Comparison of ENCODE assay signal across 26 cellular contexts in the genomic region with DNA sequence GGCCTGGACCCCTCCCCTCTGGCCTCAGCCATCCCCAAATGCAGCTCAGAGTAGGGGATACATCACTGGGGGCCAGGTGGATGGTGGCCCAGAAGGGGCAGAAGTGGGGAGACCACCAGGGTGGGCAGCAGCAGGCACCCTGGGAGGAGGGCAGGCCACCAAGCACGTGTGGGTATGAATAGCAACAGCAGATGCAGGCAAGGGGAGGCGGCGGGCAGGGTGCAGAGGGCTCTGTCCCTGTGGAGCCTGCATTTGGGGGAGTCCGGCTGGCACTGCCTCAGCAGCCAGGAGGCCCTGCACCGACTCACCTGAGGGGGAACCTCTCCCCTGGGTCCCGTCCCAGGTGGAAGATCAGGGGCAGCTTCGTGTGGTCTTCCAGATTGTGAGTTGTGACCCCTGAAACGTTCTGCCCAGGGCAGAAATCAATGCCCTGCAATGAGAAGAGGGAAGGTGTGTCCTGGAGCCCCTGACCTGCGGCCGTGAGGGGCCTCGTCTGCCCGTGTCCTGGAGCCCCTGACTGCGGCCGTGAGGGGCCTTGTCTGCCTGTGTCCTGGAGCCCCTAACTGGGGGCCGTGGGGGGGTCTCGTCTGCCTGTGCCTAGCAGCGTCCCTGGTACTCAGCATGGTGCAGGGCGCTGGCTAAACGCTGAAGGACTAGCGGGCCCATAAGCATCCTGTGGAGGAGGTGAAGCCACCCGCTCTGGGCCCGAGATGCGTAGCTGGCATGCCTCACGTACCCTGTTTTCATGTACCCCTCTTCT. TPM values are rescaled to one million over a fixed set of nuclear protein-coding genes. Genes with fewer than 3 reads are reported as not detected.
DNase-seq lines count a peak whose midpoint lies in the region; ATAC-seq, FAIRE-seq and TF ChIP-seq lines count a peak whose summit lies in the region.
"Had no signal": no experiment of that assay in that cellular context is flagged by ENCODE, and none has a peak within 500 bp of the region (broad histone marks: within the 10 kb centered on the region; RNA-seq: fewer than 3 reads in every experiment).

No MANE protein-coding gene starts in this region.

- intact Hi-C loops in HepG2 (cut with micrococcal nuclease; ENCODE audit: unreplicated experiment) (no loop called here), right lobe of liver (cut with DNase I) (no loop called here)

- H2AK5ac ChIP-seq in mesenchymal stem cell (ENCODE audit: low read length, severe bottlenecking) = no peak overlapping the region

- H3K27me3 ChIP-seq in HepG2 (ENCODE audit: control insufficient read depth in 1 of 2, insufficient read depth in 2 of 2, low read length in 2 of 2) (0 out of 5 replicates have a peak, but pooled peaks cover 0 to 4% of the 10 kb centered on the region in 2 experiments), right lobe of liver (no peaks in the 10 kb centered on the region), lung (ENCODE audit: control insufficient read depth, insufficient read depth) (no peaks in the 10 kb centered on the region), mesenchymal stem cell (ENCODE audit: control insufficient read depth in 1 of 2, insufficient read depth in 1 of 2, low read length in 2 of 2) (no peaks in the 10 kb centered on the region)
- H3K27me3 ChIP-seq: BE2C, BLaER1 had no signal

- H3K9me3 ChIP-seq in HepG2 (ENCODE audit: low read length) (no peaks in the 10 kb centered on the region), right lobe of liver (no peaks in the 10 kb centered on the region), lung (ENCODE audit: control insufficient read depth in 2 of 2, insufficient read depth in 1 of 2, low read length in 1 of 2) (no peaks in the 10 kb centered on the region), mesenchymal stem cell (ENCODE audit: control insufficient read depth, low read length) (no peaks in the 10 kb centered on the region)
- H3K9me3 ChIP-seq: BE2C, BLaER1 had no signal

- DNase-seq in HepG2 (ENCODE audit: low spot score) (no peak), right lobe of liver (no peak), lung (ENCODE audit: low spot score) (no peak), mesenchymal stem cell (no peak)
- DNase-seq: 8988T; ACHN; BE2C; C1 segment of cervical spinal cord; CD4-positive, alpha-beta memory T cell; CD4-positive, CD25-positive, alpha-beta regulatory T cell; CD8-positive, alpha-beta memory T cell; COR-L47; DMS 273 treated with DMSO at 0.1 percent for 48 hours; DMS153; DMS53; DMS79; DND-41; EL; GDM1 had no signal

- H3K27ac ChIP-seq in HepG2 (ENCODE audit: extremely low read length, insufficient read depth, low read length) (no peak overlapping the region), right lobe of liver (no peak overlapping the region), lung (ENCODE audit: low read depth in 1 of 2, low read length in 1 of 2) (no peak overlapping the region), mesenchymal stem cell (ENCODE audit: low read length, poor library complexity, severe bottlenecking) (no peak overlapping the region)
- H3K27ac ChIP-seq: BLaER1 had no signal

- H2BK12ac ChIP-seq in mesenchymal stem cell (ENCODE audit: low read length in 2 of 2) = no peak overlapping the region

- no peak overlapping the region for H3K18ac ChIP-seq in mesenchymal stem cell (ENCODE audit: low read depth in 1 of 2, low read length in 2 of 2)

- peaks cover 22% of the 10 kb centered on the region for H3K4me1 ChIP-seq in HepG2 (ENCODE audit: insufficient read depth, low read length)
- H3K4me1 ChIP-seq in right lobe of liver = no peaks in the 10 kb centered on the region
- peaks cover 0 to 2% of the 10 kb centered on the region in 2 donors for H3K4me1 ChIP-seq in lung (ENCODE audit: control insufficient read depth in 2 of 2, insufficient read depth in 2 of 2, low read length in 2 of 2)
- peaks cover 3% of the 10 kb centered on the region for H3K4me1 ChIP-seq in mesenchymal stem cell (ENCODE audit: control insufficient read depth, insufficient read depth, low read depth, low read length)

- no peak overlapping the region for H2BK120ac ChIP-seq in mesenchymal stem cell (ENCODE audit: low read depth, low read length)

- H3K36me3 ChIP-seq in HepG2 (replicated peaks in 1 of 2; ENCODE audit: control insufficient read depth in 1 of 2, insufficient read depth in 2 of 2, low read length in 2 of 2) (no peaks in the 10 kb centered on the region), right lobe of liver (peaks cover 0 to 2% (median 0%) of the 10 kb centered on the region in 4 donors), lung (ENCODE audit: control insufficient read depth in 2 of 2, insufficient read depth in 2 of 2, low read length in 2 of 2) (peaks cover 0 to 42% of the 10 kb centered on the region in 2 donors), mesenchymal stem cell (ENCODE audit: control insufficient read depth in 1 of 2, insufficient read depth in 2 of 2, low read depth in 1 of 2, low read length in 2 of 2) (peaks cover 24 to 74% of the 10 kb centered on the region in 2 experiments)
- H3K36me3 ChIP-seq: BE2C had no signal

- no peak overlapping the region for H4K91ac ChIP-seq in mesenchymal stem cell (ENCODE audit: low read length)

- WGBS in HepG2 (ENCODE audit: low lambda C conversion rate) = 91% methylated on average over 19 of the region's 24 CpGs
- 100% methylated on average over 1 of the region's 24 CpGs for WGBS in right lobe of liver (ENCODE audit: insufficient coverage, low coverage, low lambda C conversion rate, missing lambda C conversion rate)
- 96% methylated on average over 24 of the region's 24 CpGs for WGBS in lung, 2 donors
- 93% methylated on average over 23 of the region's 24 CpGs for WGBS in mesenchymal stem cell

- H3K79me2 ChIP-seq in HepG2 (ENCODE audit: insufficient read depth, low read length) = no peaks in the 10 kb centered on the region

- in situ Hi-C loops in HepG2 (cut with HindIII; ENCODE audit: extremely low pct_ligation_motif_present, low pct_unique_long_range_greater_than_20kb) = no loop called here

- ATAC-seq in HepG2 (no peak), right lobe of liver (no peak), lung (ENCODE audit: insufficient read depth, low FRiP score) (peak; percentile 1), GM18517 (IDR thresholded peaks at IDR 0.05; ENCODE audit: unreplicated experiment) (no peak)

- no peak overlapping the region for H3K14ac ChIP-seq in mesenchymal stem cell (ENCODE audit: low read length in 2 of 2)

- POLR2A ChIA-PET in HepG2 (lab: Yijun Ruan, JAX) = no interaction called here

- no peak overlapping the region for H3K23ac ChIP-seq in mesenchymal stem cell (ENCODE audit: low read length in 2 of 2)

- no peak overlapping the region for H2BK15ac ChIP-seq in mesenchymal stem cell (ENCODE audit: low read depth, poor library complexity, severe bottlenecking)

- H3K79me1 ChIP-seq in mesenchymal stem cell (replicated peaks; ENCODE audit: low read length, poor library complexity, severe bottlenecking) = no peaks in the 10 kb centered on the region

- no peak for TF ChIP-seq RAD21 in HepG2 (CRISPR knock-in tag; IDR thresholded peaks at IDR 0.05)

- H3K4me2 ChIP-seq in HepG2 (ENCODE audit: low read depth, low read length) = no peak overlapping the region
- H3K4me2 ChIP-seq in mesenchymal stem cell (ENCODE audit: low read length, poor library complexity, severe bottlenecking) = no peak overlapping the region

- no peak overlapping the region for H4K8ac ChIP-seq in mesenchymal stem cell (ENCODE audit: low read length)

- H3K4me3 ChIP-seq in HepG2 (replicated peaks in 1 of 3; ENCODE audit: insufficient read depth in 1 of 3, low read depth in 2 of 3, low read length in 3 of 3) = no peak overlapping the region
- H3K4me3 ChIP-seq in right lobe of liver = no peak overlapping the region
- no peak overlapping the region for H3K4me3 ChIP-seq in lung
- H3K4me3 ChIP-seq in mesenchymal stem cell (ENCODE audit: insufficient read depth in 1 of 2, low read depth in 1 of 2, low read length in 2 of 2) = no peak overlapping the region
- H3K4me3 ChIP-seq: BLaER1, GM12878 had no signal

- H4K20me1 ChIP-seq in HepG2 (ENCODE audit: insufficient read depth, low read length) = no peaks in the 10 kb centered on the region

- FAIRE-seq in HepG2 (lab: Jason Lieb, UNC) = no peak
- FAIRE-seq: A204.1, GM12878, GM12892, GM18507, GM19239 had no signal

- CTCF ChIA-PET in HepG2 (lab: Yijun Ruan, JAX; ENCODE audit: low intra/inter-chr PET ratio, low total read pairs) = no interaction called here

- no TSS peak for BruUV-seq in HepG2 (replicated peaks; lab: Mats Ljungman, UMichigan)

- TF ChIP-seq EP300 in HepG2 (IDR thresholded peaks at IDR 0.05; ENCODE audit: low read depth in 2 of 2, low read length in 2 of 2) (no peak), HepG2 (CRISPR knock-in tag; IDR thresholded peaks at IDR 0.05; ENCODE audit: borderline replicate concordance) (no peak)

- H2AFZ ChIP-seq in HepG2 (ENCODE audit: low read length) (no peak overlapping the region), mesenchymal stem cell (ENCODE audit: low read depth, low read length) (no peak overlapping the region)

- no peak overlapping the region for H2BK5ac ChIP-seq in mesenchymal stem cell (ENCODE audit: low read depth, low read length, poor library complexity, severe bottlenecking)

- TF ChIP-seq POLR2A in HepG2 (IDR thresholded peaks at IDR 0.05; ENCODE audit: insufficient read depth in 1 of 2, low read depth in 2 of 2, low read length in 2 of 2) (no peak), right lobe of liver (IDR thresholded peaks at IDR 0.05) (no peak)

- no peak overlapping the region for H3K9ac ChIP-seq in HepG2 (ENCODE audit: insufficient read depth, low read depth, low read length)
- H3K9ac ChIP-seq in mesenchymal stem cell (ENCODE audit: low read length) = no peak overlapping the region
- H3K9ac ChIP-seq: BLaER1 had no signal

- no peak overlapping the region for H3K4ac ChIP-seq in mesenchymal stem cell (ENCODE audit: low read depth in 1 of 2, low read length in 2 of 2)

- TF ChIP-seq CTCF in HepG2 (CRISPR knock-in tag; IDR thresholded peaks at IDR 0.05) (no peak), right lobe of liver (IDR thresholded peaks at IDR 0.05) (no peak), lung (IDR thresholded peaks at IDR 0.05; ENCODE audit: control extremely low read depth, extremely low read depth) (no peak)

RNA-seq across cellular contexts. Expression of a gene that starts 10.7 kb away (rescaled TPM):
- total RNA-seq in HepG2 (2016; rRNA removed; fragmentation: Illumina TruSeq; extraction: Trizol) (242 and 274 TPM in 2 replicates), right lobe of liver (100 to 1,000 TPM in 2 of 6 experiments, 10 to 100 TPM in 4; 61.4 to 120 (median 74.1) TPM), lung (100 to 1,000 TPM in 1 of 2 donors, 10 to 100 TPM in 1; 44.2 to 196 TPM)
- total RNA-seq in HepG2 (2016; cell fraction: cytosol; rRNA removed; fragmentation: Illumina TruSeq; extraction: Trizol; ENCODE audit: low read depth) = 163 and 167 TPM in 2 replicates
- 238 and 275 TPM in 2 replicates for total RNA-seq in HepG2 (2016; cell fraction: insoluble cytoplasmic fraction; rRNA removed; fragmentation: Illumina TruSeq; extraction: Trizol)
- total RNA-seq in HepG2 (2016; cell fraction: membrane; rRNA removed; fragmentation: Illumina TruSeq; extraction: Trizol) = 188 and 208 TPM in 2 replicates
- 99.7 and 110 TPM in 2 replicates for total RNA-seq in HepG2 (2016; cell fraction: nucleus; rRNA removed; fragmentation: Illumina TruSeq; extraction: Trizol)
- polyA plus RNA-seq in HepG2 (2011; rRNA removed) (155 and 210 TPM in 2 replicates), lung (100 to 1,000 TPM; 157 to 260 TPM)
- 94.2 and 153 TPM in 2 replicates for polyA plus RNA-seq in HepG2 (2011; cell fraction: cytosol; rRNA removed)
- 101 and 126 TPM in 2 replicates for polyA plus RNA-seq in HepG2 (2011; cell fraction: nucleus; rRNA removed)
- 136 and 175 TPM in 2 replicates for polyA plus RNA-seq in HepG2 (2012)
- 172 and 184 TPM in 2 replicates for polyA plus RNA-seq in HepG2 (2016; cell fraction: cytosol; fragmentation: Illumina TruSeq; extraction: Trizol; ENCODE audit: low read depth)
- polyA plus RNA-seq in HepG2 (2016; cell fraction: insoluble cytoplasmic fraction; fragmentation: Illumina TruSeq; extraction: Trizol; ENCODE audit: low read depth) = 339 and 349 TPM in 2 replicates
- polyA plus RNA-seq in HepG2 (2016; cell fraction: membrane; fragmentation: Illumina TruSeq; extraction: Trizol; ENCODE audit: low read depth) = 196 and 203 TPM in 2 replicates
- 192 and 201 TPM in 2 replicates for polyA plus RNA-seq in HepG2 (2016; cell fraction: nucleus; fragmentation: Illumina TruSeq; extraction: Trizol; ENCODE audit: insufficient read depth, low read depth)
- 83.2 and 86.7 TPM in 2 replicates for polyA minus RNA-seq in HepG2 (2011; rRNA and poly(A)+ RNA removed; ENCODE audit: low replicate concordance)
- 75.3 and 84.8 TPM in 2 replicates for polyA minus RNA-seq in HepG2 (2011; cell fraction: cytosol; rRNA and poly(A)+ RNA removed)
- 35.7 and 49.8 TPM in 2 replicates for polyA minus RNA-seq in HepG2 (2011; cell fraction: nucleus; rRNA and poly(A)+ RNA removed)
- 157 TPM for polyA plus RNA-seq in mesenchymal stem cell (2013, experiment 1 of 2)
- 164 TPM for polyA plus RNA-seq in mesenchymal stem cell (2013, experiment 2 of 2)

RNA-seq across cellular contexts. Expression of a gene that starts 18.9 kb away (rescaled TPM):
- total RNA-seq in HepG2 (2016; rRNA removed; fragmentation: Illumina TruSeq; extraction: Trizol) (16.5 and 23.1 TPM in 2 replicates), right lobe of liver (1 to 10 TPM in 2 of 6 experiments, under 1 TPM in 4; 0.22 to 9.6 (median 0.42) TPM), lung (1 to 10 TPM; 3.0 to 5.8 TPM)
- total RNA-seq in HepG2 (2016; cell fraction: cytosol; rRNA removed; fragmentation: Illumina TruSeq; extraction: Trizol; ENCODE audit: low read depth) = 14.3 and 18.2 TPM in 2 replicates
- 15.0 and 21.7 TPM in 2 replicates for total RNA-seq in HepG2 (2016; cell fraction: insoluble cytoplasmic fraction; rRNA removed; fragmentation: Illumina TruSeq; extraction: Trizol)
- 30.9 and 31.0 TPM in 2 replicates for total RNA-seq in HepG2 (2016; cell fraction: membrane; rRNA removed; fragmentation: Illumina TruSeq; extraction: Trizol)
- total RNA-seq in HepG2 (2016; cell fraction: nucleus; rRNA removed; fragmentation: Illumina TruSeq; extraction: Trizol) = 12.6 and 18.8 TPM in 2 replicates
- polyA plus RNA-seq in HepG2 (2011; rRNA removed) (17.9 and 23.8 TPM in 2 replicates), lung (1 to 10 TPM; 2.0 to 3.6 TPM)
- polyA plus RNA-seq in HepG2 (2011; cell fraction: cytosol; rRNA removed) = 15.0 and 37.3 TPM in 2 replicates
- 29.6 and 46.8 TPM in 2 replicates for polyA plus RNA-seq in HepG2 (2011; cell fraction: nucleus; rRNA removed)
- 13.5 and 17.6 TPM in 2 replicates for polyA plus RNA-seq in HepG2 (2012)
- polyA plus RNA-seq in HepG2 (2016; cell fraction: cytosol; fragmentation: Illumina TruSeq; extraction: Trizol; ENCODE audit: low read depth) = 18.5 and 24.2 TPM in 2 replicates
- polyA plus RNA-seq in HepG2 (2016; cell fraction: insoluble cytoplasmic fraction; fragmentation: Illumina TruSeq; extraction: Trizol; ENCODE audit: low read depth) = 22.4 and 29.0 TPM in 2 replicates
- polyA plus RNA-seq in HepG2 (2016; cell fraction: membrane; fragmentation: Illumina TruSeq; extraction: Trizol; ENCODE audit: low read depth) = 25.4 and 37.1 TPM in 2 replicates
- polyA plus RNA-seq in HepG2 (2016; cell fraction: nucleus; fragmentation: Illumina TruSeq; extraction: Trizol; ENCODE audit: insufficient read depth, low read depth) = 34.6 and 39.8 TPM in 2 replicates
- 25.0 and 71.0 TPM in 2 replicates for polyA minus RNA-seq in HepG2 (2011; rRNA and poly(A)+ RNA removed; ENCODE audit: low replicate concordance)
- 28.6 and 52.8 TPM in 2 replicates for polyA minus RNA-seq in HepG2 (2011; cell fraction: cytosol; rRNA and poly(A)+ RNA removed)
- 6.7 and 8.8 TPM in 2 replicates for polyA minus RNA-seq in HepG2 (2011; cell fraction: nucleus; rRNA and poly(A)+ RNA removed)
- polyA plus RNA-seq in mesenchymal stem cell (2013, experiment 1 of 2) = 3.1 TPM
- polyA plus RNA-seq in mesenchymal stem cell (2013, experiment 2 of 2) = 3.0 TPM

RNA-seq across cellular contexts. Expression of a gene that starts 34.3 kb away (rescaled TPM):
- total RNA-seq in HepG2 (2016; rRNA removed; fragmentation: Illumina TruSeq; extraction: Trizol) (2.8 and 9.2 TPM in 2 replicates), right lobe of liver (10 to 100 TPM in 5 of 6 experiments, 1 to 10 TPM in 1; 9.2 to 20.6 (median 16.5) TPM), lung (10 to 100 TPM; 33.6 to 61.9 TPM)
- 3.6 and 3.7 TPM in 2 replicates for total RNA-seq in HepG2 (2016; cell fraction: cytosol; rRNA removed; fragmentation: Illumina TruSeq; extraction: Trizol; ENCODE audit: low read depth)
- total RNA-seq in HepG2 (2016; cell fraction: insoluble cytoplasmic fraction; rRNA removed; fragmentation: Illumina TruSeq; extraction: Trizol) = 2.6 and 11.0 TPM in 2 replicates
- 4.2 and 5.1 TPM in 2 replicates for total RNA-seq in HepG2 (2016; cell fraction: membrane; rRNA removed; fragmentation: Illumina TruSeq; extraction: Trizol)
- 12.2 and 14.1 TPM in 2 replicates for total RNA-seq in HepG2 (2016; cell fraction: nucleus; rRNA removed; fragmentation: Illumina TruSeq; extraction: Trizol)
- polyA plus RNA-seq in HepG2 (2011; rRNA removed) (9.5 and 9.8 TPM in 2 replicates), lung (10 to 100 TPM; 21.4 to 26.9 TPM)
- 7.1 and 10.3 TPM in 2 replicates for polyA plus RNA-seq in HepG2 (2011; cell fraction: cytosol; rRNA removed)
- 30.6 and 39.2 TPM in 2 replicates for polyA plus RNA-seq in HepG2 (2011; cell fraction: nucleus; rRNA removed)
- 8.2 and 13.0 TPM in 2 replicates for polyA plus RNA-seq in HepG2 (2012)
- polyA plus RNA-seq in HepG2 (2016; cell fraction: cytosol; fragmentation: Illumina TruSeq; extraction: Trizol; ENCODE audit: low read depth) = 2.4 and 2.8 TPM in 2 replicates
- polyA plus RNA-seq in HepG2 (2016; cell fraction: insoluble cytoplasmic fraction; fragmentation: Illumina TruSeq; extraction: Trizol; ENCODE audit: low read depth) = 4.4 and 4.7 TPM in 2 replicates
- polyA plus RNA-seq in HepG2 (2016; cell fraction: membrane; fragmentation: Illumina TruSeq; extraction: Trizol; ENCODE audit: low read depth) = 4.1 and 4.7 TPM in 2 replicates
- 27.3 and 29.9 TPM in 2 replicates for polyA plus RNA-seq in HepG2 (2016; cell fraction: nucleus; fragmentation: Illumina TruSeq; extraction: Trizol; ENCODE audit: insufficient read depth, low read depth)
- polyA minus RNA-seq in HepG2 (2011; rRNA and poly(A)+ RNA removed; ENCODE audit: low replicate concordance) = 11.5 and 13.9 TPM in 2 replicates
- 5.2 and 6.1 TPM in 2 replicates for polyA minus RNA-seq in HepG2 (2011; cell fraction: cytosol; rRNA and poly(A)+ RNA removed)
- polyA minus RNA-seq in HepG2 (2011; cell fraction: nucleus; rRNA and poly(A)+ RNA removed) = 13.4 and 18.0 TPM in 2 replicates
- 34.8 TPM for polyA plus RNA-seq in mesenchymal stem cell (2013, experiment 1 of 2)
- 32.9 TPM for polyA plus RNA-seq in mesenchymal stem cell (2013, experiment 2 of 2)

RNA-seq across cellular contexts. Expression of a gene that starts 34.5 kb away (rescaled TPM):
- total RNA-seq in HepG2 (2016; rRNA removed; fragmentation: Illumina TruSeq; extraction: Trizol) (107 and 158 TPM in 2 replicates), right lobe of liver (10 to 100 TPM; 15.1 to 25.5 (median 20.1) TPM), lung (10 to 100 TPM; 34.2 to 55.4 TPM)
- 39.7 and 49.5 TPM in 2 replicates for total RNA-seq in HepG2 (2016; cell fraction: cytosol; rRNA removed; fragmentation: Illumina TruSeq; extraction: Trizol; ENCODE audit: low read depth)
- 117 and 161 TPM in 2 replicates for total RNA-seq in HepG2 (2016; cell fraction: insoluble cytoplasmic fraction; rRNA removed; fragmentation: Illumina TruSeq; extraction: Trizol)
- 55.4 and 64.8 TPM in 2 replicates for total RNA-seq in HepG2 (2016; cell fraction: membrane; rRNA removed; fragmentation: Illumina TruSeq; extraction: Trizol)
- total RNA-seq in HepG2 (2016; cell fraction: nucleus; rRNA removed; fragmentation: Illumina TruSeq; extraction: Trizol) = 54.9 and 68.3 TPM in 2 replicates
- polyA plus RNA-seq in HepG2 (2011; rRNA removed) (94.9 and 96.3 TPM in 2 replicates), lung (100 to 1,000 TPM in 1 of 2 donors, 10 to 100 TPM in 1; 41.5 to 106 TPM)
- polyA plus RNA-seq in HepG2 (2011; cell fraction: cytosol; rRNA removed) = 49.7 and 65.0 TPM in 2 replicates
- 60.0 and 63.3 TPM in 2 replicates for polyA plus RNA-seq in HepG2 (2011; cell fraction: nucleus; rRNA removed)
- 72.5 and 94.4 TPM in 2 replicates for polyA plus RNA-seq in HepG2 (2012)
- polyA plus RNA-seq in HepG2 (2016; cell fraction: cytosol; fragmentation: Illumina TruSeq; extraction: Trizol; ENCODE audit: low read depth) = 51.9 and 69.2 TPM in 2 replicates
- 217 and 222 TPM in 2 replicates for polyA plus RNA-seq in HepG2 (2016; cell fraction: insoluble cytoplasmic fraction; fragmentation: Illumina TruSeq; extraction: Trizol; ENCODE audit: low read depth)
- polyA plus RNA-seq in HepG2 (2016; cell fraction: membrane; fragmentation: Illumina TruSeq; extraction: Trizol; ENCODE audit: low read depth) = 75.4 and 76.3 TPM in 2 replicates
- 124 and 134 TPM in 2 replicates for polyA plus RNA-seq in HepG2 (2016; cell fraction: nucleus; fragmentation: Illumina TruSeq; extraction: Trizol; ENCODE audit: insufficient read depth, low read depth)
- 63.0 and 105 TPM in 2 replicates for polyA minus RNA-seq in HepG2 (2011; rRNA and poly(A)+ RNA removed; ENCODE audit: low replicate concordance)
- 10.9 and 13.1 TPM in 2 replicates for polyA minus RNA-seq in HepG2 (2011; cell fraction: cytosol; rRNA and poly(A)+ RNA removed)
- 45.4 and 54.3 TPM in 2 replicates for polyA minus RNA-seq in HepG2 (2011; cell fraction: nucleus; rRNA and poly(A)+ RNA removed)
- polyA plus RNA-seq in mesenchymal stem cell (2013, experiment 1 of 2) = 111 TPM
- polyA plus RNA-seq in mesenchymal stem cell (2013, experiment 2 of 2) = 108 TPM

RNA-seq across cellular contexts. Expression of a gene that starts 37.4 kb away (rescaled TPM):
- 32.5 and 85.0 TPM in 2 replicates for total RNA-seq in HepG2 (2016; rRNA removed; fragmentation: Illumina TruSeq; extraction: Trizol)
- total RNA-seq in HepG2 (2016; cell fraction: cytosol; rRNA removed; fragmentation: Illumina TruSeq; extraction: Trizol; ENCODE audit: low read depth) = 42.1 and 42.4 TPM in 2 replicates
- total RNA-seq in HepG2 (2016; cell fraction: insoluble cytoplasmic fraction; rRNA removed; fragmentation: Illumina TruSeq; extraction: Trizol) = 27.7 and 89.8 TPM in 2 replicates
- 37.0 TPM in 2 replicates for total RNA-seq in HepG2 (2016; cell fraction: membrane; rRNA removed; fragmentation: Illumina TruSeq; extraction: Trizol)
- 117 and 146 TPM in 2 replicates for total RNA-seq in HepG2 (2016; cell fraction: nucleus; rRNA removed; fragmentation: Illumina TruSeq; extraction: Trizol)
- polyA plus RNA-seq in HepG2 (2011; rRNA removed) = 67.9 and 93.5 TPM in 2 replicates
- 42.8 and 69.2 TPM in 2 replicates for polyA plus RNA-seq in HepG2 (2011; cell fraction: cytosol; rRNA removed)
- 643 and 860 TPM in 2 replicates for polyA plus RNA-seq in HepG2 (2011; cell fraction: nucleus; rRNA removed)
- polyA plus RNA-seq in HepG2 (2012) = 52.4 and 78.3 TPM in 2 replicates
- polyA plus RNA-seq in HepG2 (2016; cell fraction: cytosol; fragmentation: Illumina TruSeq; extraction: Trizol; ENCODE audit: low read depth) = 12.7 and 13.6 TPM in 2 replicates
- 33.4 and 36.7 TPM in 2 replicates for polyA plus RNA-seq in HepG2 (2016; cell fraction: insoluble cytoplasmic fraction; fragmentation: Illumina TruSeq; extraction: Trizol; ENCODE audit: low read depth)
- polyA plus RNA-seq in HepG2 (2016; cell fraction: membrane; fragmentation: Illumina TruSeq; extraction: Trizol; ENCODE audit: low read depth) = 20.6 and 22.7 TPM in 2 replicates
- 296 and 336 TPM in 2 replicates for polyA plus RNA-seq in HepG2 (2016; cell fraction: nucleus; fragmentation: Illumina TruSeq; extraction: Trizol; ENCODE audit: insufficient read depth, low read depth)
- polyA minus RNA-seq in HepG2 (2011; rRNA and poly(A)+ RNA removed; ENCODE audit: low replicate concordance) = 101 and 184 TPM in 2 replicates
- polyA minus RNA-seq in HepG2 (2011; cell fraction: cytosol; rRNA and poly(A)+ RNA removed) = 44.8 and 52.9 TPM in 2 replicates
- 89.5 and 109 TPM in 2 replicates for polyA minus RNA-seq in HepG2 (2011; cell fraction: nucleus; rRNA and poly(A)+ RNA removed)
- total RNA-seq in right lobe of liver = 10 to 100 TPM; 48.9 to 91.9 (median 64.4) TPM
- total RNA-seq in lung = 100 to 1,000 TPM; 113 to 200 TPM
- polyA plus RNA-seq in lung = 100 to 1,000 TPM; 180 to 207 TPM
- 112 TPM for polyA plus RNA-seq in mesenchymal stem cell (2013, experiment 1 of 2)
- polyA plus RNA-seq in mesenchymal stem cell (2013, experiment 2 of 2) = 108 TPM
